Comparison of ENCODE assay signal across 18 cellular contexts in genomic region chr18:35617865-35618264, GRCh38. TPM values are rescaled to one million over a fixed set of nuclear protein-coding genes. Genes with fewer than 3 reads are reported as not detected.
A peak's percentile ranks its signal among the peaks of the same experiment; 100 is the strongest.
DNase-seq lines count a peak whose midpoint lies in the region; ATAC-seq, FAIRE-seq and TF ChIP-seq lines count a peak whose summit lies in the region.
"Had no signal": no experiment of that assay in that cellular context is flagged by ENCODE, and none has a peak within 500 bp of the region (broad histone marks: within the 10 kb centered on the region; RNA-seq: fewer than 3 reads in every experiment).

No MANE protein-coding gene starts in this region.

- H3K4me3 ChIP-seq in A549 (no peak overlapping the region), Karpas-422 (ENCODE audit: low read length) (no peak overlapping the region), SK-N-MC (peak overlapping the region; percentile 70; the same call in 1 of the 2 replicates), osteoblast (ENCODE audit: insufficient read depth, low read length) (no peak overlapping the region), lower lobe of right lung (no peak overlapping the region)

- H3K9me2 ChIP-seq in Karpas-422 (replicated peaks; ENCODE audit: insufficient read depth, low read length): no peaks in the 10 kb centered on the region

- no peak for ATAC-seq in A549
- no peak for ATAC-seq in lower lobe of right lung
- ATAC-seq in HG03432 (IDR thresholded peaks at IDR 0.05; ENCODE audit: unreplicated experiment): no peak
- ATAC-seq: HCT116 had no signal

- TF ChIP-seq EP300 in A549 (IDR thresholded peaks at IDR 0.05): no peak

- H3K9ac ChIP-seq in Karpas-422 (ENCODE audit: low read length): no peak overlapping the region
- peak overlapping the region; percentile 1 for H3K9ac ChIP-seq in SK-N-MC (ENCODE audit: insufficient read length)

- TF ChIP-seq CTCF in A549 (IDR thresholded peaks at IDR 0.05) (no peak), osteoblast (IDR thresholded peaks at IDR 0.05; ENCODE audit: extremely low read depth, low read depth, low read length) (no peak), lower lobe of right lung (IDR thresholded peaks at IDR 0.05) (no peak)

- H3K4me1 ChIP-seq in A549 (peaks cover 67% of the 10 kb centered on the region), Karpas-422 (ENCODE audit: low read length) (peaks cover 94% of the 10 kb centered on the region), osteoblast (ENCODE audit: insufficient read depth, low read length) (peaks cover 59% of the 10 kb centered on the region), lower lobe of right lung (peaks cover 34% of the 10 kb centered on the region)

- no peak for TF ChIP-seq POLR2A in A549 (IDR thresholded peaks at IDR 0.05; ENCODE audit: low read length)

- H3K4me2 ChIP-seq in A549 (peak overlapping the region; percentile 77; the same call in 2 of the 3 replicates), Karpas-422 (ENCODE audit: low read depth, low read length, poor library complexity, severe bottlenecking) (peak overlapping the region; percentile 59), osteoblast (ENCODE audit: insufficient read depth, low read length) (no peak overlapping the region)

- no peak for FAIRE-seq in A549 (lab: Jason Lieb, UNC)

- H2AFZ ChIP-seq in Karpas-422 (ENCODE audit: low read length): no peak overlapping the region
- H2AFZ ChIP-seq in osteoblast (ENCODE audit: low read length): no peak overlapping the region

- POLR2A ChIA-PET in A549 (lab: Yijun Ruan, JAX): interaction anchor here (1.8 kb wide), 1 partner anchor 35 kb away, joined by 4 read pairs; no protein-coding TSS in a partner anchor

- H3K27ac ChIP-seq in A549 (peak overlapping the region in 1 of 2 experiments; percentile 62; a peak in 1 of 6 replicates), Karpas-422 (ENCODE audit: low read length) (peak overlapping the region; percentile 86), SK-N-MC (peak overlapping the region; percentile 92), osteoblast (ENCODE audit: low read depth, low read length) (peak overlapping the region; percentile 89), lower lobe of right lung (no peak overlapping the region)

- CTCF ChIA-PET in A549 (lab: Yijun Ruan, JAX): interaction anchor here (0.6 kb wide), 1 partner anchor 21 kb away, joined by 3 read pairs; no protein-coding TSS in a partner anchor

- intact Hi-C loops in lower lobe of right lung (cut with DNase I): no loop called here

- no peaks in the 10 kb centered on the region for H3K9me3 ChIP-seq in A549
- no peaks in the 10 kb centered on the region for H3K9me3 ChIP-seq in Karpas-422 (ENCODE audit: low read length)
- no peaks in the 10 kb centered on the region for H3K9me3 ChIP-seq in SK-N-MC (ENCODE audit: low read depth, low read length)
- H3K9me3 ChIP-seq in osteoblast (ENCODE audit: low read depth, low read length): no peaks in the 10 kb centered on the region
- H3K9me3 ChIP-seq in lower lobe of right lung: no peaks in the 10 kb centered on the region

- H4K20me1 ChIP-seq in Karpas-422 (ENCODE audit: insufficient read depth, low read depth, low read length) (no peaks in the 10 kb centered on the region), osteoblast (ENCODE audit: insufficient read depth, low read length) (peaks cover 68% of the 10 kb centered on the region)

- DNase-seq in A549 (ENCODE audit: low read depth in 1 of 2, low spot score in 1 of 2) (no peak), Karpas-422 (no peak), SK-N-MC (ENCODE audit: low read depth, low spot score) (no peak), osteoblast (ENCODE audit: insufficient read length, low spot score, missing footprints) (no peak), lower lobe of right lung (no peak), cerebellum (ENCODE audit: low spot score) (no peak)
- DNase-seq: 8988T, DMS53, GF-D8, GOT3, NCI-H1694 treated with DMSO at 0.1 percent for 48 hours, NCI-H2081 treated with DMSO at 0.1 percent for 48 hours, NCI-H2171 treated with DMSO at 0.1 percent for 48 hours, NCI-H446, NCI-H526, SIG-M5 had no signal

- H3K79me2 ChIP-seq in Karpas-422 (ENCODE audit: low read length) (peaks cover 100% of the 10 kb centered on the region), osteoblast (ENCODE audit: insufficient read depth, low read length) (peaks cover 98% of the 10 kb centered on the region)

- H3K36me3 ChIP-seq in Karpas-422 (ENCODE audit: insufficient read depth, low read length) (peaks cover 39% of the 10 kb centered on the region), SK-N-MC (ENCODE audit: insufficient read depth, low read length) (no peaks in the 10 kb centered on the region), osteoblast (ENCODE audit: insufficient read depth, low read length) (peaks cover 10% of the 10 kb centered on the region), lower lobe of right lung (no peaks in the 10 kb centered on the region)

- 94% methylated on average over 1 of the region's 1 CpG for whole genome bisulfite sequencing in A549 (ENCODE audit: missing lambda C conversion rate)

- TF ChIP-seq RAD21 in A549 (conservative IDR thresholded peaks at IDR 0.05 in 1 of 2, IDR thresholded peaks at IDR 0.05 in 1 of 2): no peak

- no peaks in the 10 kb centered on the region for H3K27me3 ChIP-seq in Karpas-422 (ENCODE audit: low read length)
- no peaks in the 10 kb centered on the region for H3K27me3 ChIP-seq in osteoblast (ENCODE audit: insufficient read depth, low read length)
- H3K27me3 ChIP-seq in lower lobe of right lung (ENCODE audit: low read depth): no peaks in the 10 kb centered on the region

TF ChIP-seq in A549, 52 proteins besides CTCF, POLR2A, EP300 and RAD21:
- no peak for TF ChIP-seq HOXA7 (CRISPR knock-in tag; IDR thresholded peaks at IDR 0.05)
- TF ChIP-seq GATA3 (IDR thresholded peaks at IDR 0.05; ENCODE audit: borderline replicate concordance): no peak
- no peak for TF ChIP-seq HES2 (IDR thresholded peaks at IDR 0.05)
- no peak for TF ChIP-seq CEBPB (IDR thresholded peaks at IDR 0.05)
- TF ChIP-seq MAZ (IDR thresholded peaks at IDR 0.05; ENCODE audit: borderline replicate concordance, low read depth, low read length): no peak
- no peak for TF ChIP-seq MAX (IDR thresholded peaks at IDR 0.05)
- no peak for TF ChIP-seq USF2 (IDR thresholded peaks at IDR 0.05)
- no peak for TF ChIP-seq ZSCAN20 (CRISPR knock-in tag; IDR thresholded peaks at IDR 0.05)
- no peak for TF ChIP-seq NPAS2 (CRISPR knock-in tag; IDR thresholded peaks at IDR 0.05; ENCODE audit: borderline replicate concordance)
- no peak for TF ChIP-seq FOSB (CRISPR knock-in tag; IDR thresholded peaks at IDR 0.05)
- TF ChIP-seq PHF8 (IDR thresholded peaks at IDR 0.05; ENCODE audit: borderline replicate concordance, low read depth): no peak
- TF ChIP-seq ZNF302 (CRISPR knock-in tag; IDR thresholded peaks at IDR 0.05): no peak
- no peak for TF ChIP-seq RNF2 (IDR thresholded peaks at IDR 0.05; ENCODE audit: borderline replicate concordance, low read depth)
- TF ChIP-seq EHF (CRISPR knock-in tag; IDR thresholded peaks at IDR 0.05): no peak
- no peak for TF ChIP-seq ESRRA (IDR thresholded peaks at IDR 0.05; ENCODE audit: borderline replicate concordance, low read length)
- no peak for TF ChIP-seq TFCP2L1 (CRISPR knock-in tag; IDR thresholded peaks at IDR 0.05)

RNA-seq across cellular contexts. Expression of gene GALNT1, which starts 36.3 kb away (rescaled TPM):
- polyA plus RNA-seq in A549 (2011; rRNA removed) (93.0 and 113 TPM in 2 replicates), A549 (2017; fragmentation: RNase III; extraction: RNeasy Plus Mini Kit Qiagen cat#74134 plus additional on column Dnase treatment) (94.0 to 97.4 TPM (median 96.6 TPM) in 3 replicates)
- 17.0 and 18.4 TPM in 2 replicates for polyA plus RNA-seq in A549 (2012; cell fraction: cytosol; rRNA removed)
- 4.2 and 6.5 TPM in 2 replicates for polyA plus RNA-seq in A549 (2012; cell fraction: nucleus; rRNA removed)
- 48.4 and 52.8 TPM in 2 replicates for polyA minus RNA-seq in A549 (2011; rRNA and poly(A)+ RNA removed)
- total RNA-seq in Karpas-422 (2014; rRNA removed; shearing (Covaris generic); ENCODE audit: low replicate concordance): 172 and 259 TPM in 2 replicates
- total RNA-seq in osteoblast (775 and 796 TPM in 2 replicates), lower lobe of right lung (57.2 TPM), cerebellum (60.2 TPM)
